Comparison of ENCODE assay signal across 24 cellular contexts in genomic region chrX:72715546-72715945, GRCh38. TPM values are rescaled to one million over a fixed set of nuclear protein-coding genes. Genes with fewer than 3 reads are reported as not detected.
DNase-seq lines count a peak whose midpoint lies in the region; ATAC-seq and TF ChIP-seq lines count a peak whose summit lies in the region.
"Had no signal": no experiment of that assay in that cellular context is flagged by ENCODE, and none has a peak within 500 bp of the region (broad histone marks: within the 10 kb centered on the region; RNA-seq: fewer than 3 reads in every experiment).

No MANE protein-coding gene starts in this region.

- intact Hi-C loops in Panc1 (cut with micrococcal nuclease; ENCODE audit: unreplicated experiment) (no loop called here), gastrocnemius medialis (cut with DNase I; ENCODE audit: low total_unique reads) (loop anchor here (5.0 kb wide), 1 partner anchor 138 kb away; no protein-coding TSS in a partner anchor), left colon (cut with DNase I, micrococcal nuclease) (no loop called here)

- TF ChIP-seq POLR2A in erythroblast (IDR thresholded peaks at IDR 0.05; ENCODE audit: low read length) (no peak), gastrocnemius medialis (IDR thresholded peaks at IDR 0.05) (no peak)

- H3K27me3 Mint-ChIP-seq in activated naive CD4-positive, alpha-beta T cell treated with anti-CD3 and anti-CD28 coated beads, Interleukin-2, amount 50 U/mL, for 24 hours, result peaks cover 4% of the 10 kb centered on the region

- ATAC-seq in activated naive CD4-positive, alpha-beta T cell treated with anti-CD3 and anti-CD28 coated beads, Interleukin-2, amount 50 U/mL, for 72 hours, result no peak
- ATAC-seq in Panc1 (no peak), gastrocnemius medialis (no peak), left colon (no peak), HG02852 (IDR thresholded peaks at IDR 0.05; ENCODE audit: unreplicated experiment) (no peak)
- ATAC-seq: HCT116; lower lobe of right lung; sciatic nerve; stimulated activated memory B cell treated with anti-CD40 and anti-IgM and Interleukin-4, amounts not matched to agents 10 μg/mL and 1 μg/mL and 100 μg/mL, for 72 hours; T-helper 17 cell had no signal

- H3K27ac ChIP-seq in Panc1 (ENCODE audit: low read length) (peak overlapping the region; percentile 86), gastrocnemius medialis (peak overlapping the region; percentile 91 to 93 (median 92))
- H3K27ac ChIP-seq: SK-N-MC had no signal

- POLR2A ChIA-PET in Panc1 (lab: Charles Lee), result no interaction called here

- in situ Hi-C loops in Panc1 (cut with HindIII; ENCODE audit: low pct_unique_long_range_greater_than_20kb, low sequenced_read_pairs) (no loop called here), gastrocnemius medialis (cut with MboI; ENCODE audit: low sequenced_read_pairs in 4 of 4) (no loop called here)

- no peak overlapping the region for H3K27ac Mint-ChIP-seq in activated naive CD4-positive, alpha-beta T cell treated with anti-CD3 and anti-CD28 coated beads, Interleukin-2, amount 50 U/mL, for 24 hours
- H3K27ac Mint-ChIP-seq in activated naive CD4-positive, alpha-beta T cell treated with anti-CD3 and anti-CD28 coated beads, Interleukin-2, amount 50 U/mL, for 72 hours, result no peak overlapping the region
- H3K27ac Mint-ChIP-seq: stimulated activated memory B cell treated with anti-CD40 and anti-IgM and Interleukin-4, amounts not matched to agents 10 μg/mL and 1 μg/mL and 100 μg/mL, for 72 hours; T-helper 17 cell had no signal

- H3K4me3 ChIP-seq in Panc1 (ENCODE audit: low read depth in 2 of 2, low read length in 2 of 2), result peak overlapping the region; percentile 61 to 79
- H3K4me3 ChIP-seq in gastrocnemius medialis, result no peak overlapping the region
- H3K4me3 ChIP-seq: SK-N-MC had no signal

- CTCF ChIA-PET in Panc1 (lab: Charles Lee), result no interaction called here

- H3K4me3 Mint-ChIP-seq in activated naive CD4-positive, alpha-beta T cell treated with anti-CD3 and anti-CD28 coated beads, Interleukin-2, amount 50 U/mL, for 24 hours, result peak overlapping the region; percentile 36
- H3K4me3 Mint-ChIP-seq: stimulated activated memory B cell treated with anti-CD40 and anti-IgM and Interleukin-4, amounts not matched to agents 10 μg/mL and 1 μg/mL and 100 μg/mL, for 72 hours had no signal

- no peaks in the 10 kb centered on the region for H3K9me3 ChIP-seq in Panc1 (ENCODE audit: control insufficient read depth, insufficient read depth, low read depth, low read length)
- no peaks in the 10 kb centered on the region for H3K9me3 ChIP-seq in gastrocnemius medialis
- H3K9me3 ChIP-seq: lower lobe of right lung had no signal

- BruUV-seq in Panc1 (replicated peaks; lab: Mats Ljungman, UMichigan), result no TSS peak

- no peaks in the 10 kb centered on the region for H3K36me3 Mint-ChIP-seq in activated naive CD4-positive, alpha-beta T cell treated with anti-CD3 and anti-CD28 coated beads, Interleukin-2, amount 50 U/mL, for 24 hours
- peaks cover 0 to 7% of the 10 kb centered on the region in 2 donors for H3K36me3 Mint-ChIP-seq in activated naive CD4-positive, alpha-beta T cell treated with anti-CD3 and anti-CD28 coated beads, Interleukin-2, amount 50 U/mL, for 72 hours
- H3K36me3 Mint-ChIP-seq: stimulated activated memory B cell treated with anti-CD40 and anti-IgM and Interleukin-4, amounts not matched to agents 10 μg/mL and 1 μg/mL and 100 μg/mL, for 72 hours had no signal

- no peak for TF ChIP-seq CTCF in Panc1 (IDR thresholded peaks at IDR 0.05)
- TF ChIP-seq CTCF in gastrocnemius medialis (IDR thresholded peaks at IDR 0.05 in 4 of 5, conservative IDR thresholded peaks at IDR 0.05 in 1 of 5), result no peak

- H3K4me1 ChIP-seq in Panc1 (ENCODE audit: control insufficient read depth, insufficient read depth, low read length), result peaks cover 4% of the 10 kb centered on the region; the same call in 1 of the 2 replicates
- peaks cover 0 to 4% of the 10 kb centered on the region in 2 donors for H3K4me1 ChIP-seq in gastrocnemius medialis
- H3K4me1 ChIP-seq: lower lobe of right lung had no signal

- H3K9me3 Mint-ChIP-seq in activated naive CD4-positive, alpha-beta T cell treated with anti-CD3 and anti-CD28 coated beads, Interleukin-2, amount 50 U/mL, for 24 hours, result no peaks in the 10 kb centered on the region
- H3K9me3 Mint-ChIP-seq in activated naive CD4-positive, alpha-beta T cell treated with anti-CD3 and anti-CD28 coated beads, Interleukin-2, amount 50 U/mL, for 72 hours, result no peaks in the 10 kb centered on the region
- H3K9me3 Mint-ChIP-seq: stimulated activated memory B cell treated with anti-CD40 and anti-IgM and Interleukin-4, amounts not matched to agents 10 μg/mL and 1 μg/mL and 100 μg/mL, for 72 hours had no signal

- H3K36me3 ChIP-seq in Panc1 (ENCODE audit: control insufficient read depth, insufficient read depth, low read length) (no peaks in the 10 kb centered on the region), gastrocnemius medialis (no peaks in the 10 kb centered on the region)
- H3K36me3 ChIP-seq: lower lobe of right lung had no signal

- DNase-seq in activated naive CD4-positive, alpha-beta T cell treated with anti-CD3 and anti-CD28 coated beads, Interleukin-2, amount 50 U/mL, for 72 hours (ENCODE audit: low spot score in 2 of 2), result no peak
- DNase-seq in Panc1 (ENCODE audit: low read depth, low spot score) (no peak), erythroblast (lab: John Stamatoyannopoulos, UW) (peak; percentile 1 to 21), gastrocnemius medialis (no peak), middle frontal gyrus (ENCODE audit: extremely low spot score, low spot score) (no peak), left colon (no peak)
- DNase-seq: activated CD4-positive, alpha-beta T cell treated with anti-CD3 and anti-CD28 coated beads for 48 hours; activated CD8-positive, alpha-beta memory T cell treated with anti-CD3 and anti-CD28 coated beads, Interleukin-2, amount 50 U/mL, for 48 hours; activated gamma-delta T cell; Calu3; KG1; lower lobe of right lung; MM.1S; NCI-H2029 treated with DMSO at 0.1 percent for 48 hours; posterior cingulate gyrus; stimulated activated CD4-positive, alpha-beta T cell treated with anti-CD3 and anti-CD28 coated beads, Interleukin-4, amount 100 ng/mL, for 24 hours; substantia nigra; T-helper 17 cell had no signal

- H3K27me3 ChIP-seq in Panc1 (ENCODE audit: control insufficient read depth, insufficient read depth, low read length) (no peaks in the 10 kb centered on the region), gastrocnemius medialis (no peaks in the 10 kb centered on the region)

- peaks cover 9% of the 10 kb centered on the region for H3K4me1 Mint-ChIP-seq in activated naive CD4-positive, alpha-beta T cell treated with anti-CD3 and anti-CD28 coated beads, Interleukin-2, amount 50 U/mL, for 24 hours

RNA-seq across cellular contexts. Expression of gene PHKA1, which starts 1.4 kb away (rescaled TPM):
- total RNA-seq in activated naive CD4-positive, alpha-beta T cell treated with anti-CD3 and anti-CD28 coated beads, Interleukin-2, amount 50 U/mL, for 72 hours, result 1 to 10 TPM; 4.8 to 8.4 TPM
- total RNA-seq in Panc1 (2021; ENCODE audit: unreplicated experiment) (28.6 TPM), gastrocnemius medialis (100 to 1,000 TPM in 2 of 4 donors, 10 to 100 TPM in 2; 33.5 to 176 (median 107) TPM), left colon (1 to 10 TPM; 3.9 TPM)
- 19.4 TPM for polyA plus RNA-seq in Panc1 (2012; ENCODE audit: insufficient read length)

Comparison
In these comparisons a context has a peak if more than half of its experiments do, and no peak if none do; other contexts are left out.
1. DNase-seq: peak in erythroblast (2 of 2); none in activated naive CD4-positive, alpha-beta T cell treated with anti-CD3 and anti-CD28 coated beads, Interleukin-2, amount 50 U/mL, for 72 hours (0 of 2), Panc1 (single experiment), gastrocnemius medialis (0 of 2), middle frontal gyrus (single experiment) and left colon (0 of 2).
2. H3K4me3 ChIP-seq: peak in Panc1 (2 of 2); none in gastrocnemius medialis (0 of 4).